In genomic region chr11:69931060-69931910, GRCh38 we compare ENCODE assay signal across 19 cellular contexts.
"Had no signal": no experiment of that assay in that cellular context is flagged by ENCODE, and none has a peak within 500 bp of the region (broad histone marks: within the 10 kb centered on the region; RNA-seq: fewer than 3 reads in every experiment).

No MANE protein-coding gene starts in this region.

- H3K4me1 ChIP-seq: colonic mucosa, gastrocnemius medialis, tibial nerve, uterus had no signal

- H3K9me3 Mint-ChIP-seq: activated CD4-positive, alpha-beta T cell treated with anti-CD3 and anti-CD28 coated beads, Interleukin-2, amount 10 ng/mL, durations not matched to agents 24 days and 14 days; activated naive CD4-positive, alpha-beta T cell treated with anti-CD3 and anti-CD28 coated beads, Interleukin-2, amount 50 U/mL, for 24 hours; activated T-helper 2 cell treated with anti-CD3 and anti-CD28 coated beads, Interferon-gamma antibody, Interleukin-2, Interleukin-4, amounts not matched to agents 10 μg/mL and 5 μg/mL and 100 μg/mL, durations not matched to agents 14 hours and 24 hours and 36 hours; stimulated activated naive CD8-positive, alpha-beta T cell treated with anti-CD3 and anti-CD28 coated beads, Interleukin-15, Interleukin-2, amounts not matched to agents 100 ng/mL and 50 ng/mL, for 24 hours had no signal

- H3K36me3 Mint-ChIP-seq: activated naive CD4-positive, alpha-beta T cell treated with anti-CD3 and anti-CD28 coated beads, Interleukin-2, amount 50 U/mL, for 24 hours; naive thymus-derived CD8-positive, alpha-beta T cell had no signal

- H3K27me3 ChIP-seq: colonic mucosa, uterus had no signal

- H3K27ac Mint-ChIP-seq: activated CD4-positive, alpha-beta T cell treated with anti-CD3 and anti-CD28 coated beads, Interleukin-2, amount 10 ng/mL, durations not matched to agents 24 days and 14 days; activated CD8-positive, alpha-beta T cell treated with anti-CD3 and anti-CD28 coated beads for 36 hours; activated naive CD4-positive, alpha-beta T cell treated with anti-CD3 and anti-CD28 coated beads, Interleukin-2, amount 50 U/mL, for 24 hours; activated T-helper 2 cell treated with anti-CD3 and anti-CD28 coated beads, Interferon-gamma antibody, Interleukin-2, Interleukin-4, amounts not matched to agents 10 μg/mL and 5 μg/mL and 100 μg/mL, durations not matched to agents 14 hours and 24 hours and 36 hours; stimulated activated naive CD8-positive, alpha-beta T cell treated with anti-CD3 and anti-CD28 coated beads, Interleukin-15, Interleukin-2, amounts not matched to agents 100 ng/mL and 50 ng/mL, for 24 hours had no signal

- H3K9me3 ChIP-seq: colonic mucosa, gastrocnemius medialis, uterus had no signal

- DNase-seq: activated CD4-positive, alpha-beta T cell treated with anti-CD3 and anti-CD28 coated beads, Interleukin-2, amount 10 ng/mL, durations not matched to agents 24 days and 14 days; activated CD8-positive, alpha-beta T cell treated with anti-CD3 and anti-CD28 coated beads for 36 hours; activated T-cell treated with anti-CD3 and anti-CD28 coated beads, Interleukin-2, amount 50 U/mL, for 1 hour; caudate nucleus; colonic mucosa; kidney glomerular epithelial cell; mesendoderm; nucleus accumbens; retina; stimulated activated CD4-positive, alpha-beta T cell treated with anti-CD3 and anti-CD28 coated beads, Interleukin-2, amount 100 ng/mL, for 24 hours; T1000 had no signal

- H3K4me1 Mint-ChIP-seq: activated CD4-positive, alpha-beta T cell treated with anti-CD3 and anti-CD28 coated beads, Interleukin-2, amount 10 ng/mL, durations not matched to agents 24 days and 14 days; activated naive CD4-positive, alpha-beta T cell treated with anti-CD3 and anti-CD28 coated beads, Interleukin-2, amount 50 U/mL, for 24 hours; naive thymus-derived CD8-positive, alpha-beta T cell had no signal

- H3K27ac ChIP-seq: colonic mucosa, gastrocnemius medialis, heart right ventricle, tibial nerve, uterus had no signal

- H3K36me3 ChIP-seq: colonic mucosa, gastrocnemius medialis, heart right ventricle, tibial nerve, uterus had no signal

- H3K4me3 ChIP-seq: colonic mucosa, gastrocnemius medialis, heart right ventricle, tibial nerve, uterus had no signal

- H3K4me3 Mint-ChIP-seq: activated CD4-positive, alpha-beta T cell treated with anti-CD3 and anti-CD28 coated beads, Interleukin-2, amount 10 ng/mL, durations not matched to agents 24 days and 14 days; activated CD8-positive, alpha-beta T cell treated with anti-CD3 and anti-CD28 coated beads for 36 hours; activated naive CD4-positive, alpha-beta T cell treated with anti-CD3 and anti-CD28 coated beads, Interleukin-2, amount 50 U/mL, for 24 hours; naive thymus-derived CD8-positive, alpha-beta T cell; stimulated activated naive CD8-positive, alpha-beta T cell treated with anti-CD3 and anti-CD28 coated beads, Interleukin-15, Interleukin-2, amounts not matched to agents 100 ng/mL and 50 ng/mL, for 24 hours had no signal
